ENCODE assay signal across 8 cellular contexts in the genomic region with DNA sequence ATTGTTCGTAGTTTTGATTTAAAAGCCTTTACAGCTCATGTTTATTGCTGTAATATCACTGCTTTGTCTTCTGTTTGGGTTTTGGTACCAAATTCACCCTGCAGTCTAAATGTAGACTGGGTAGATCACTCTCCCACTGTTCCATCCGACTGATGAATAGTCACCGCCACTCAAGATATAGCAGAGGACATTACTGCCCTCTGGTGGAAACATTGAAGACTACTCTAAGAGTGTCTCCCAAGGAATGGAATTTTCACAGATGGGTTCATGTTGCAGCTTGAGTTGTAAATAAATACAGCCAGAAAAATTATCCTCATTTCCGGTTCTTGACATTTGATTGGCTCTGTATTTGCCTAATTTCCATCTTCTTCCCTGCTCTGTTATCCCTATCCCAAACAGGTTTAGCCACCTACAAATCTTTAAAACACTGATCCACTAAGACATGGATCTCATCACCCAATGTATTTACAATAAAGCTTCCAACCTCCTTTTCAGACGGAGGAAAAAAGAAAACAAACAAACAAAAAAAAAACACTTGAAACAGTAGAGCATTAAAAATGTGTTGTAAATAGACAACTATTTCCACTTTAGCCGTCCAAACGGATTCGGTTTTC.
DNase-seq lines count a peak whose midpoint lies in the region; ATAC-seq and TF ChIP-seq lines count a peak whose summit lies in the region.

No MANE protein-coding gene starts in this region.

- no peaks in the 10 kb centered on the region for H3K9me3 ChIP-seq in CD8-positive, alpha-beta T cell (ENCODE audit: low read length)

- DNase-seq in CD8-positive, alpha-beta T cell, result no peak
- DNase-seq in NCI-H1092 treated with DMSO at 0.1 percent for 48 hours (lab: John Stamatoyannopoulos, UW), result peak; percentile 57
- DNase-seq in SW480 (ENCODE audit: low spot score), result peak; percentile 55
- DNase-seq in fibroblast of the aortic adventitia (ENCODE audit: low read depth), result peak; percentile 76
- DNase-seq in non-pigmented ciliary epithelial cell (ENCODE audit: low read depth), result peak; percentile 24
- DNase-seq in cortex of kidney (lab: John Stamatoyannopoulos, UW), result no peak

- intact Hi-C loops in CD8-positive, alpha-beta T cell (cut with DNase I, micrococcal nuclease), result loop anchor here (2.0 to 5.0 kb wide), 2 partner anchors 776 to 965 kb away; no protein-coding TSS in a partner anchor

- H3K27ac ChIP-seq in CD8-positive, alpha-beta T cell (ENCODE audit: low read depth, low read length), result no peak overlapping the region

- ATAC-seq in CD8-positive, alpha-beta T cell, result peak; percentile 49
- ATAC-seq in GM18861 (IDR thresholded peaks at IDR 0.05; ENCODE audit: unreplicated experiment) (peak; percentile 97), HG02885 (IDR thresholded peaks at IDR 0.05; ENCODE audit: poor library complexity, unreplicated experiment) (peak; percentile 99)

- H3K4me3 Mint-ChIP-seq in CD8-positive, alpha-beta T cell, result no peak overlapping the region

- H3K27me3 ChIP-seq in CD8-positive, alpha-beta T cell (ENCODE audit: insufficient read depth, low read length), result no peaks in the 10 kb centered on the region

- no peaks in the 10 kb centered on the region for H3K9me3 Mint-ChIP-seq in CD8-positive, alpha-beta T cell

- H3K27me3 Mint-ChIP-seq in CD8-positive, alpha-beta T cell (ENCODE audit: low read depth), result no peaks in the 10 kb centered on the region

- CTCF ChIA-PET in CD8-positive, alpha-beta T cell (lab: Charles Lee), result no interaction called here

- no peaks in the 10 kb centered on the region for H3K4me1 ChIP-seq in CD8-positive, alpha-beta T cell (ENCODE audit: insufficient read depth, low read length)

- no peak overlapping the region for H3K4me3 ChIP-seq in CD8-positive, alpha-beta T cell (ENCODE audit: low read depth, low read length)
- no peak overlapping the region for H3K4me3 ChIP-seq in fibroblast of the aortic adventitia (ENCODE audit: low read depth, low read length)

- no peaks in the 10 kb centered on the region for H3K36me3 Mint-ChIP-seq in CD8-positive, alpha-beta T cell

- POLR2A ChIA-PET in CD8-positive, alpha-beta T cell (lab: Charles Lee), result no interaction called here

- H3K27ac Mint-ChIP-seq in CD8-positive, alpha-beta T cell, result no peak overlapping the region

- no peaks in the 10 kb centered on the region for H3K4me1 Mint-ChIP-seq in CD8-positive, alpha-beta T cell (ENCODE audit: low read depth)

- no peak for TF ChIP-seq CTCF in CD8-positive, alpha-beta T cell (IDR thresholded peaks at IDR 0.05)
- peak; percentile 73 for TF ChIP-seq CTCF in fibroblast of the aortic adventitia (IDR thresholded peaks at IDR 0.05; ENCODE audit: insufficient read depth, low read length)

- no peaks in the 10 kb centered on the region for H3K36me3 ChIP-seq in CD8-positive, alpha-beta T cell (ENCODE audit: insufficient read depth, low read length)

Comparison
In these comparisons a context has a peak if more than half of its experiments do, and no peak if none do; other contexts are left out.
1. ATAC-seq: peak in every context shown above with its lines; median percentile 99 in HG02885; 97 in GM18861; 49 in CD8-positive, alpha-beta T cell.
2. DNase-seq: peak in NCI-H1092 treated with DMSO at 0.1 percent for 48 hours (single experiment), SW480 (single experiment), fibroblast of the aortic adventitia (single experiment) and non-pigmented ciliary epithelial cell (single experiment); none in CD8-positive, alpha-beta T cell (0 of 7) and cortex of kidney (single experiment).